In genomic region chr1:195637474-195637873, GRCh38 we compare ENCODE assay signal across 2 cellular contexts.
TF ChIP-seq lines count a peak whose summit lies in the region.

No MANE protein-coding gene starts in this region.

TF ChIP-seq in A549, 52 proteins besides CTCF, POLR2A, EP300 and RAD21 (continued from another document):
- no peak for TF ChIP-seq REST (IDR thresholded peaks at IDR 0.05)
- no peak for TF ChIP-seq PBX3 (IDR thresholded peaks at IDR 0.05)
- no peak for TF ChIP-seq KDM5A (IDR thresholded peaks at IDR 0.05)
- TF ChIP-seq FOSB (CRISPR knock-in tag; IDR thresholded peaks at IDR 0.05) = no peak
- no peak for TF ChIP-seq HOXB13 (CRISPR knock-in tag; IDR thresholded peaks at IDR 0.05; ENCODE audit: low read depth)

TF ChIP-seq in HCT116, 20 proteins besides CTCF, POLR2A, EP300 and RAD21 (continued from another document):
- TF ChIP-seq YY1 (IDR thresholded peaks at IDR 0.05; ENCODE audit: extremely low read depth, insufficient replicate concordance, low read depth, low read length) (no peak), MAX (IDR thresholded peaks at IDR 0.05) (no peak), FOSL1 (IDR thresholded peaks at IDR 0.05; ENCODE audit: low read depth) (no peak), EZH2 (IDR thresholded peaks at IDR 0.05) (no peak), ATF3 (IDR thresholded peaks at IDR 0.05) (no peak)
